Comparison of ENCODE assay signal across 9 cellular contexts in genomic region chr18:50819027-50819726, GRCh38. TPM values are rescaled to one million over a fixed set of nuclear protein-coding genes. Genes with fewer than 3 reads are reported as not detected.
A peak's percentile ranks its signal among the peaks of the same experiment; 100 is the strongest.
DNase-seq lines count a peak whose midpoint lies in the region; ATAC-seq and TF ChIP-seq lines count a peak whose summit lies in the region.
"Had no signal": no experiment of that assay in that cellular context is flagged by ENCODE, and none has a peak within 500 bp of the region (broad histone marks: within the 10 kb centered on the region; RNA-seq: fewer than 3 reads in every experiment).

No MANE protein-coding gene starts in this region.

- DNase-seq in AG04450 (ENCODE audit: low read depth, low spot score) (no peak), HK-2 (ENCODE audit: unreplicated experiment) (peak; percentile 12), hypothalamus (lab: John Stamatoyannopoulos, UW) (peak in 33 of 51 donors; percentile 6 to 75 (median 32)), sigmoid colon (peak; percentile 67)
- DNase-seq in activated naive CD4-positive, alpha-beta T cell treated with anti-CD3 and anti-CD28 coated beads, Interleukin-2, amount 10 ng/mL, durations not matched to agents 7 days and 5 days = no peak

- H3K4me1 ChIP-seq in sigmoid colon = peaks cover 0 to 31% (median 17%) of the 10 kb centered on the region in 4 donors

- no peaks in the 10 kb centered on the region for H3K9me3 Mint-ChIP-seq in activated naive CD4-positive, alpha-beta T cell treated with anti-CD3 and anti-CD28 coated beads, Interleukin-2, amount 10 ng/mL, durations not matched to agents 7 days and 5 days

- no peaks in the 10 kb centered on the region for H3K36me3 ChIP-seq in sigmoid colon

- H3K27ac Mint-ChIP-seq in activated naive CD4-positive, alpha-beta T cell treated with anti-CD3 and anti-CD28 coated beads, Interleukin-2, amount 10 ng/mL, durations not matched to agents 7 days and 5 days = no peak overlapping the region

- H3K27me3 ChIP-seq in AG04450 (ENCODE audit: control insufficient read depth, insufficient read depth, low read length) (peaks cover 8% of the 10 kb centered on the region), sigmoid colon (no peaks in the 10 kb centered on the region)

- H3K4me1 Mint-ChIP-seq in activated naive CD4-positive, alpha-beta T cell treated with anti-CD3 and anti-CD28 coated beads, Interleukin-2, amount 10 ng/mL, durations not matched to agents 7 days and 5 days = no peaks in the 10 kb centered on the region

- H3K27ac ChIP-seq in AG04450 (ENCODE audit: low read depth, low read length) = no peak overlapping the region
- H3K27ac ChIP-seq in sigmoid colon = peak overlapping the region in 1 of 4 donors; percentile 24

- no peaks in the 10 kb centered on the region for H3K36me3 Mint-ChIP-seq in activated naive CD4-positive, alpha-beta T cell treated with anti-CD3 and anti-CD28 coated beads, Interleukin-2, amount 10 ng/mL, durations not matched to agents 7 days and 5 days
- H3K36me3 Mint-ChIP-seq: brain had no signal

- CTCF ChIA-PET in AG04450 (lab: Charles Lee) = interaction anchor here (1.0 to 2.6 kb wide), 9 partner anchors 11 to 252 kb away, joined by 3 to 19 read pairs (median 5); partner anchors contain the start of gene ME2
- CTCF ChIA-PET in activated naive CD4-positive, alpha-beta T cell treated with anti-CD3 and anti-CD28 coated beads, Interleukin-2, amount 10 ng/mL, durations not matched to agents 7 days and 5 days (lab: Charles Lee) = interaction anchor here (0.8 to 2.3 kb wide), 4 partner anchors 48 to 235 kb away, joined by 3 to 9 read pairs (median 6); no protein-coding TSS in a partner anchor

- no peak overlapping the region for H3K4me3 Mint-ChIP-seq in activated naive CD4-positive, alpha-beta T cell treated with anti-CD3 and anti-CD28 coated beads, Interleukin-2, amount 10 ng/mL, durations not matched to agents 7 days and 5 days

- peaks cover 17% of the 10 kb centered on the region for H3K27me3 Mint-ChIP-seq in activated naive CD4-positive, alpha-beta T cell treated with anti-CD3 and anti-CD28 coated beads, Interleukin-2, amount 10 ng/mL, durations not matched to agents 7 days and 5 days

- TF ChIP-seq POLR2A in sigmoid colon (IDR thresholded peaks at IDR 0.05) = no peak

- 5 to 19% methylated on average over 16 of the region's 16 CpGs for WGBS in sigmoid colon, 2 donors

- TF ChIP-seq CTCF in AG04450 (IDR thresholded peaks at IDR 0.05; ENCODE audit: low read depth, low read length) = no peak
- no peak for TF ChIP-seq CTCF in WI38 (IDR thresholded peaks at IDR 0.05; ENCODE audit: low read depth, low read length)
- no peak for TF ChIP-seq CTCF in sigmoid colon (IDR thresholded peaks at IDR 0.05)

- H3K9me3 ChIP-seq in AG04450 (ENCODE audit: control insufficient read depth, insufficient read depth, low read length) = no peaks in the 10 kb centered on the region
- no peaks in the 10 kb centered on the region for H3K9me3 ChIP-seq in sigmoid colon

- no peak for TF ChIP-seq EP300 in sigmoid colon (IDR thresholded peaks at IDR 0.05)

- H3K4me3 ChIP-seq in AG04450 (ENCODE audit: low read depth, low read length) = peak overlapping the region; percentile 54
- peak overlapping the region; percentile 4 for H3K4me3 ChIP-seq in WI38 (ENCODE audit: low read depth, low read length)
- H3K4me3 ChIP-seq in sigmoid colon = peak overlapping the region in 3 of 4 donors; percentile 31 to 42 (median 41)

- no peak for ATAC-seq in GM18861 (IDR thresholded peaks at IDR 0.05; ENCODE audit: unreplicated experiment)
- ATAC-seq in HG02571 (IDR thresholded peaks at IDR 0.05; ENCODE audit: unreplicated experiment) = no peak

- intact Hi-C loops in sigmoid colon (cut with DNase I) = loop anchor here (5.0 kb wide), 1 partner anchor 378 kb away; the partner anchor contains the start of gene MEX3C

- POLR2A ChIA-PET in AG04450 (lab: Yijun Ruan, JAX) = interaction anchor here (0.6 kb wide), 1 partner anchor 236 kb away, joined by 3 read pairs; no protein-coding TSS in a partner anchor

RNA-seq across cellular contexts. Expression of gene MRO, which starts 0.6 kb away (rescaled TPM):
- 0.06 and 0.27 TPM in 2 replicates for polyA plus RNA-seq in AG04450 (2011; rRNA removed)
- polyA minus RNA-seq in AG04450 (2011; rRNA and poly(A)+ RNA removed) = 0.04 TPM in 1 of 2 replicates, not detected in the other
- total RNA-seq in sigmoid colon = 1 to 10 TPM in 1 of 4 donors, under 1 TPM in 3; under 0.01 to 2.5 (median 0.45) TPM
- under 1 TPM in 2 of 3 donors, not detected in 1; 0.12 to 0.46 TPM for polyA plus RNA-seq in sigmoid colon

RNA-seq across cellular contexts. Expression of gene ME2, which starts 59.7 kb away (rescaled TPM):
- polyA plus RNA-seq in AG04450 (2011; rRNA removed) (38.6 and 51.3 TPM in 2 replicates), sigmoid colon (10 to 100 TPM; 40.2 to 75.1 (median 43.8) TPM)
- polyA minus RNA-seq in AG04450 (2011; rRNA and poly(A)+ RNA removed) = 15.2 and 26.0 TPM in 2 replicates
- total RNA-seq in sigmoid colon = 10 to 100 TPM; 49.6 to 66.2 (median 62.6) TPM

Comparison
In these comparisons a context has a peak if more than half of its experiments do, and no peak if none do; other contexts are left out.
1. DNase-seq: peak in HK-2 (single experiment), hypothalamus (33 of 51) and sigmoid colon (single experiment); none in AG04450 (single experiment) and activated naive CD4-positive, alpha-beta T cell treated with anti-CD3 and anti-CD28 coated beads, Interleukin-2, amount 10 ng/mL, durations not matched to agents 7 days and 5 days (single experiment).
2. H3K4me3 ChIP-seq: peak in every context shown above with its lines; median percentile 54 in AG04450; 41 in sigmoid colon; 4 in WI38.